1 cellular context compared by ENCODE assay signal in genomic region chr3:46580675-46581074, GRCh38.
TF ChIP-seq lines count a peak whose summit lies in the region.

No MANE protein-coding gene starts in this region.

TF ChIP-seq in WTC11, 78 proteins besides CTCF, POLR2A, EP300 and RAD21 (continued from another document):
- TF ChIP-seq E2F1 (CRISPR knock-in tag; IDR thresholded peaks at IDR 0.05) (no peak), USF2 (CRISPR knock-in tag; IDR thresholded peaks at IDR 0.05) (no peak), TEAD4 (CRISPR knock-in tag; IDR thresholded peaks at IDR 0.05) (no peak)
